Comparison of ENCODE assay signal across 9 cellular contexts in genomic region chr3:48465237-48465530, GRCh38. TPM values are rescaled to one million over a fixed set of nuclear protein-coding genes. Genes with fewer than 3 reads are reported as not detected.
DNase-seq lines count a peak whose midpoint lies in the region; TF ChIP-seq lines count a peak whose summit lies in the region.
"Had no signal": no experiment of that assay in that cellular context is flagged by ENCODE, and none has a peak within 500 bp of the region (broad histone marks: within the 10 kb centered on the region; RNA-seq: fewer than 3 reads in every experiment).

No MANE protein-coding gene starts in this region.

- peak overlapping the region; percentile 75 for H3K27ac ChIP-seq in BLaER1
- H3K27ac ChIP-seq in duodenal mucosa (ENCODE audit: low read depth, low read length), result peak overlapping the region; percentile 83
- H3K27ac ChIP-seq: SK-N-MC had no signal

- H3K9ac ChIP-seq in BLaER1 (no peak overlapping the region), NT2/D1 (ENCODE audit: insufficient read length, low read depth) (peak overlapping the region; percentile 52), duodenal mucosa (ENCODE audit: low read depth in 1 of 2, low read length in 2 of 2) (peak overlapping the region; percentile 93 to 98)

- H3K36me3 ChIP-seq in BLaER1 (peaks cover 79% of the 10 kb centered on the region), NT2/D1 (ENCODE audit: insufficient read depth, insufficient read length, low read length) (peaks cover 90% of the 10 kb centered on the region), duodenal mucosa (ENCODE audit: control insufficient read depth in 1 of 2, insufficient read depth in 2 of 2, low read length in 2 of 2) (peaks cover 16 to 46% of the 10 kb centered on the region in 2 donors)

- peaks cover 39% of the 10 kb centered on the region for H3K4me1 Mint-ChIP-seq in neural crest cell

- no peak for TF ChIP-seq CTCF in neural crest cell (conservative IDR thresholded peaks at IDR 0.05)

- H3K9me3 Mint-ChIP-seq in neural crest cell, result no peaks in the 10 kb centered on the region

- no peak overlapping the region for H3K4me3 ChIP-seq in BLaER1
- H3K4me3 ChIP-seq in NT2/D1 (ENCODE audit: insufficient read length, low read depth), result no peak overlapping the region
- H3K4me3 ChIP-seq in duodenal mucosa (ENCODE audit: low read depth in 1 of 2, low read length in 2 of 2), result peak overlapping the region in 1 of 2 donors; percentile 79
- H3K4me3 ChIP-seq: SK-N-MC had no signal

- peaks cover 36% of the 10 kb centered on the region for H4K20me1 ChIP-seq in BLaER1

- H3K27me3 ChIP-seq in BLaER1 (no peaks in the 10 kb centered on the region), NT2/D1 (ENCODE audit: insufficient read depth, insufficient read length) (no peaks in the 10 kb centered on the region), duodenal mucosa (ENCODE audit: control insufficient read depth in 1 of 2, insufficient read depth in 2 of 2, low read length in 2 of 2) (no peaks in the 10 kb centered on the region)

- H3K4me1 ChIP-seq in BLaER1, result peaks cover 57% of the 10 kb centered on the region
- peaks cover 35% of the 10 kb centered on the region for H3K4me1 ChIP-seq in NT2/D1 (ENCODE audit: insufficient read depth, insufficient read length)
- peaks cover 43 to 54% of the 10 kb centered on the region in 2 donors for H3K4me1 ChIP-seq in duodenal mucosa (ENCODE audit: control insufficient read depth in 1 of 2, insufficient read depth in 2 of 2, low read length in 2 of 2)

- peaks cover 3% of the 10 kb centered on the region for H3K27me3 Mint-ChIP-seq in neural crest cell (ENCODE audit: low read depth)

- H3K27ac Mint-ChIP-seq in neural crest cell (ENCODE audit: unreplicated experiment), result peak overlapping the region; percentile 97

- H3K9me3 ChIP-seq in BLaER1, result no peaks in the 10 kb centered on the region
- H3K9me3 ChIP-seq in NT2/D1 (ENCODE audit: insufficient read depth, low read length), result no peaks in the 10 kb centered on the region
- H3K9me3 ChIP-seq in duodenal mucosa (ENCODE audit: control insufficient read depth in 1 of 2, low read length in 2 of 2), result no peaks in the 10 kb centered on the region

- no peaks in the 10 kb centered on the region for H3K36me3 Mint-ChIP-seq in neural crest cell (ENCODE audit: low read depth)

- peak overlapping the region; percentile 98 for H3K4me2 ChIP-seq in BLaER1

- no peak for DNase-seq in NT2/D1 (ENCODE audit: low read depth, low spot score)
- DNase-seq in neural crest cell (ENCODE audit: low read depth, low spot score), result no peak
- DNase-seq in NCI-H2171 treated with DMSO at 0.1 percent for 48 hours (lab: John Stamatoyannopoulos, UW), result no peak
- DNase-seq in cerebellar nuclear complex (lab: John Stamatoyannopoulos, UW), result no peak
- DNase-seq in KG1 (lab: John Stamatoyannopoulos, UW), result no peak
- DNase-seq in NCI-H345 treated with DMSO at 0.1 percent for 48 hours (lab: John Stamatoyannopoulos, UW; ENCODE audit: unreplicated experiment), result no peak

- peak overlapping the region; percentile 91 for H3K4me3 Mint-ChIP-seq in neural crest cell

RNA-seq across cellular contexts. Expression of gene ATRIP, which starts 18.6 kb away (rescaled TPM):
- 21.8 and 22.1 TPM in 2 replicates for total RNA-seq in neural crest cell

RNA-seq across cellular contexts. Expression of gene TMA7, which starts 25.1 kb away (rescaled TPM):
- 309 and 318 TPM in 2 replicates for total RNA-seq in neural crest cell

RNA-seq across cellular contexts. Expression of gene CCDC51, which starts 25.3 kb away (rescaled TPM):
- total RNA-seq in neural crest cell, result 12.4 TPM in 2 replicates

RNA-seq across cellular contexts. Expression of gene PLXNB1, which starts 35.3 kb away (rescaled TPM):
- 161 and 180 TPM in 2 replicates for total RNA-seq in neural crest cell

RNA-seq across cellular contexts. Expression of gene SHISA5, which starts 38.8 kb away (rescaled TPM):
- total RNA-seq in neural crest cell, result 117 and 124 TPM in 2 replicates
